In genomic region chr14:65881642-65882041, GRCh38 we compare ENCODE assay signal across 16 cellular contexts.
DNase-seq lines count a peak whose midpoint lies in the region; ATAC-seq, FAIRE-seq and TF ChIP-seq lines count a peak whose summit lies in the region.
"Had no signal": no experiment of that assay in that cellular context is flagged by ENCODE, and none has a peak within 500 bp of the region (broad histone marks: within the 10 kb centered on the region; RNA-seq: fewer than 3 reads in every experiment).

No MANE protein-coding gene starts in this region.

- H4K20me1 ChIP-seq in HepG2 (ENCODE audit: insufficient read depth, low read length) (no peaks in the 10 kb centered on the region), K562 (replicated peaks; ENCODE audit: control insufficient read depth, insufficient read depth, low read length) (no peaks in the 10 kb centered on the region)
- H4K20me1 ChIP-seq: BLaER1 had no signal

- CTCF ChIA-PET in HepG2 (lab: Yijun Ruan, JAX; ENCODE audit: low intra/inter-chr PET ratio, low total read pairs) = no interaction called here
- CTCF ChIA-PET in K562 (lab: Yijun Ruan, JAX; ENCODE audit: low intra/inter-chr PET ratio) = no interaction called here

- intact Hi-C loops in HepG2 (cut with micrococcal nuclease; ENCODE audit: unreplicated experiment) = no loop called here
- intact Hi-C loops in right lobe of liver (cut with DNase I) = no loop called here
- intact Hi-C loops in K562 (cut with micrococcal nuclease) = no loop called here

- no peak overlapping the region for H3K27ac ChIP-seq in HepG2 (ENCODE audit: extremely low read length, insufficient read depth, low read length)
- no peak overlapping the region for H3K27ac ChIP-seq in right lobe of liver
- no peak overlapping the region for H3K27ac ChIP-seq in K562 (ENCODE audit: extremely low read depth, low read depth, low read length)
- H3K27ac ChIP-seq: 22Rv1, BLaER1 had no signal

- TF ChIP-seq EP300 in HepG2 (IDR thresholded peaks at IDR 0.05; ENCODE audit: low read depth in 2 of 2, low read length in 2 of 2) (no peak), HepG2 (CRISPR knock-in tag; IDR thresholded peaks at IDR 0.05; ENCODE audit: borderline replicate concordance) (no peak), K562 (IDR thresholded peaks at IDR 0.05; ENCODE audit: low read length) (no peak)

- H3K9ac ChIP-seq in HepG2 (ENCODE audit: insufficient read depth, low read depth, low read length) = no peak overlapping the region
- no peak overlapping the region for H3K9ac ChIP-seq in K562 (ENCODE audit: insufficient read depth in 1 of 2, low read depth in 2 of 2, low read length in 2 of 2)
- H3K9ac ChIP-seq: BLaER1 had no signal

- FAIRE-seq in HepG2 (lab: Jason Lieb, UNC) (no peak), K562 (lab: Jason Lieb, UNC) (no peak)
- FAIRE-seq: H54 had no signal

- H2AFZ ChIP-seq in HepG2 (ENCODE audit: low read length) = no peak overlapping the region
- H2AFZ ChIP-seq in K562 (ENCODE audit: low read depth, low read length) = no peak overlapping the region
- H2AFZ ChIP-seq: GM23338 had no signal

- ATAC-seq in HepG2 (no peak), right lobe of liver (no peak), K562 (no peak)
- ATAC-seq: GM23338 had no signal

- H3K9me3 ChIP-seq in HepG2 (ENCODE audit: low read length) (peaks cover 5% of the 10 kb centered on the region; the same call in 1 of the 2 replicates), right lobe of liver (no peaks in the 10 kb centered on the region), K562 (replicated peaks; ENCODE audit: control insufficient read depth, insufficient read depth, low read depth, low read length) (no peaks in the 10 kb centered on the region)
- H3K9me3 ChIP-seq: BLaER1 had no signal

- TF ChIP-seq POLR2A in HepG2 (IDR thresholded peaks at IDR 0.05; ENCODE audit: insufficient read depth in 1 of 2, low read depth in 2 of 2, low read length in 2 of 2) (no peak), right lobe of liver (IDR thresholded peaks at IDR 0.05) (no peak), K562 (conservative IDR thresholded peaks at IDR 0.05) (no peak)

- peaks cover 11% of the 10 kb centered on the region for H3K27me3 Mint-ChIP-seq in T-helper 1 cell treated with Interleukin-12 subunit alpha and Interleukin-12 subunit beta and Interleukin-4 antibody, amounts not matched to agents 30 μg/mL and 1 μg/mL, for 36 hours (ENCODE audit: low read depth)
- H3K27me3 Mint-ChIP-seq: CD4-positive, alpha-beta memory T cell had no signal

- no peaks in the 10 kb centered on the region for H3K9me1 ChIP-seq in K562 (ENCODE audit: control insufficient read depth, insufficient read depth, low read length)

- peaks cover 31% of the 10 kb centered on the region for H3K9me3 Mint-ChIP-seq in T-helper 1 cell treated with Interleukin-12 subunit alpha and Interleukin-12 subunit beta and Interleukin-4 antibody, amounts not matched to agents 30 μg/mL and 1 μg/mL, for 36 hours
- H3K9me3 Mint-ChIP-seq: GM23338 had no signal

- H3K4me1 ChIP-seq in HepG2 (ENCODE audit: insufficient read depth, low read length) (no peaks in the 10 kb centered on the region), right lobe of liver (no peaks in the 10 kb centered on the region), K562 (replicated peaks in 1 of 2; ENCODE audit: control insufficient read depth in 2 of 2, insufficient read depth in 2 of 2, low read length in 2 of 2) (no peaks in the 10 kb centered on the region)
- H3K4me1 ChIP-seq: BLaER1 had no signal

- no peaks in the 10 kb centered on the region for H3K36me3 ChIP-seq in HepG2 (replicated peaks in 1 of 2; ENCODE audit: control insufficient read depth in 1 of 2, insufficient read depth in 2 of 2, low read length in 2 of 2)
- no peaks in the 10 kb centered on the region for H3K36me3 ChIP-seq in right lobe of liver
- no peaks in the 10 kb centered on the region for H3K36me3 ChIP-seq in K562 (ENCODE audit: control insufficient read depth, insufficient read depth, low read length)
- H3K36me3 ChIP-seq: BLaER1 had no signal

- H3K4me2 ChIP-seq in HepG2 (ENCODE audit: low read depth, low read length) (no peak overlapping the region), K562 (ENCODE audit: insufficient read depth, low read length) (no peak overlapping the region)
- H3K4me2 ChIP-seq: BLaER1, GM23338 had no signal

- H3K79me2 ChIP-seq in HepG2 (ENCODE audit: insufficient read depth, low read length) (no peaks in the 10 kb centered on the region), K562 (ENCODE audit: control insufficient read depth, insufficient read depth, low read length) (no peaks in the 10 kb centered on the region)

- TF ChIP-seq CTCF in HepG2 (CRISPR knock-in tag; IDR thresholded peaks at IDR 0.05) (no peak), right lobe of liver (IDR thresholded peaks at IDR 0.05) (no peak), K562 (IDR thresholded peaks at IDR 0.05 in 2 of 3, conservative IDR thresholded peaks at IDR 0.05 in 1 of 3; ENCODE audit: insufficient read depth in 2 of 3, low read depth in 1 of 3, low read length in 3 of 3) (no peak)

- POLR2A ChIA-PET in HepG2 (lab: Yijun Ruan, JAX) = no interaction called here
- POLR2A ChIA-PET in K562 (lab: Yijun Ruan, JAX) = no interaction called here

- DNase-seq in T-helper 1 cell = no peak
- DNase-seq in HepG2 (ENCODE audit: low spot score) = no peak
- no peak for DNase-seq in right lobe of liver
- no peak for DNase-seq in K562 (ENCODE audit: extremely low read depth in 1 of 4, low spot score in 3 of 4)
- DNase-seq in SW 1271 (lab: John Stamatoyannopoulos, UW) = no peak
- no peak for DNase-seq in NCI-H187 (lab: John Stamatoyannopoulos, UW)
- DNase-seq: CD4-positive, alpha-beta memory T cell; DMS79 treated with DMSO at 0.1 percent for 48 hours; GF-D8; HCEC 1CT had no signal

- no peak overlapping the region for H3K4me3 ChIP-seq in HepG2 (replicated peaks in 1 of 3; ENCODE audit: insufficient read depth in 1 of 3, low read depth in 2 of 3, low read length in 3 of 3)
- no peak overlapping the region for H3K4me3 ChIP-seq in right lobe of liver
- no peak overlapping the region for H3K4me3 ChIP-seq in K562
- H3K4me3 ChIP-seq: BLaER1, GM23338 had no signal

- BruUV-seq in HepG2 (replicated peaks; lab: Mats Ljungman, UMichigan) (no TSS peak), K562 (replicated peaks; lab: Mats Ljungman, UMichigan) (no TSS peak)

- TF ChIP-seq RAD21 in HepG2 (CRISPR knock-in tag; IDR thresholded peaks at IDR 0.05) = no peak
- no peak for TF ChIP-seq RAD21 in K562 (CRISPR knock-in tag; conservative IDR thresholded peaks at IDR 0.05 in 1 of 2, IDR thresholded peaks at IDR 0.05 in 1 of 2)

- in situ Hi-C loops in HepG2 (cut with HindIII; ENCODE audit: extremely low pct_ligation_motif_present, low pct_unique_long_range_greater_than_20kb) = no loop called here
- in situ Hi-C loops in K562 (cut with MboI) = no loop called here

- peak overlapping the region; percentile 35 for H3K27ac Mint-ChIP-seq in T-helper 1 cell treated with Interleukin-12 subunit alpha and Interleukin-12 subunit beta and Interleukin-4 antibody, amounts not matched to agents 30 μg/mL and 1 μg/mL, for 36 hours
- H3K27ac Mint-ChIP-seq: CD14-positive monocyte, GM23338 had no signal

- no peak overlapping the region for H3K4me3 Mint-ChIP-seq in T-helper 1 cell treated with Interleukin-12 subunit alpha and Interleukin-12 subunit beta and Interleukin-4 antibody, amounts not matched to agents 30 μg/mL and 1 μg/mL, for 36 hours
- H3K4me3 Mint-ChIP-seq: CD14-positive monocyte, GM23338 had no signal

- peaks cover 0 to 6% of the 10 kb centered on the region in 2 experiments; a peak in 1 of 5 replicates for H3K27me3 ChIP-seq in HepG2 (ENCODE audit: control insufficient read depth in 1 of 2, insufficient read depth in 2 of 2, low read length in 2 of 2)
- H3K27me3 ChIP-seq in right lobe of liver = no peaks in the 10 kb centered on the region
- H3K27me3 ChIP-seq in K562 (ENCODE audit: control insufficient read depth in 2 of 2, insufficient read depth in 2 of 2, low read length in 2 of 2) = 0 out of 5 replicates have a peak, but pooled peaks cover 0 to 4% of the 10 kb centered on the region in 2 experiments
- H3K27me3 ChIP-seq: BLaER1 had no signal

- peaks cover 44% of the 10 kb centered on the region for H3K4me1 Mint-ChIP-seq in T-helper 1 cell treated with Interleukin-12 subunit alpha and Interleukin-12 subunit beta and Interleukin-4 antibody, amounts not matched to agents 30 μg/mL and 1 μg/mL, for 36 hours (ENCODE audit: low read depth)
- H3K4me1 Mint-ChIP-seq: GM23338 had no signal

- peaks cover 27% of the 10 kb centered on the region for H3K36me3 Mint-ChIP-seq in T-helper 1 cell treated with Interleukin-12 subunit alpha and Interleukin-12 subunit beta and Interleukin-4 antibody, amounts not matched to agents 30 μg/mL and 1 μg/mL, for 36 hours (ENCODE audit: low read depth)
- H3K36me3 Mint-ChIP-seq: CD14-positive monocyte had no signal

TF ChIP-seq in HepG2, 621 proteins besides CTCF, POLR2A, EP300 and RAD21:
- TF ChIP-seq ZNF83 (CRISPR knock-in tag; IDR thresholded peaks at IDR 0.05; ENCODE audit: borderline replicate concordance) (no peak), GABPB1 (CRISPR knock-in tag; IDR thresholded peaks at IDR 0.05) (no peak), ZNF496 (CRISPR knock-in tag; IDR thresholded peaks at IDR 0.05; ENCODE audit: insufficient replicate concordance) (no peak), MAFF (IDR thresholded peaks at IDR 0.05; ENCODE audit: low read depth, low read length) (peak; percentile 29; the same call in 1 of the 2 replicates), MAFK (conservative IDR thresholded peaks at IDR 0.05 in 1 of 2, IDR thresholded peaks at IDR 0.05 in 1 of 2; ENCODE audit: low read length in 2 of 2) (peak; percentile 14 to 67; a peak in 2 of 4 replicates), CENPX (CRISPR knock-in tag; IDR thresholded peaks at IDR 0.05) (no peak)

TF ChIP-seq in K562, 482 proteins besides CTCF, POLR2A, EP300 and RAD21:
- TF ChIP-seq C11orf30 (IDR thresholded peaks at IDR 0.05; ENCODE audit: low read depth) = peak; percentile 50; the same call in 1 of the 2 replicates
- TF ChIP-seq CAMTA2 (CRISPR knock-in tag; conservative IDR thresholded peaks at IDR 0.05) = no peak
- peak; percentile 73 for TF ChIP-seq ZNF316 (IDR thresholded peaks at IDR 0.05)
- TF ChIP-seq ZNF263 (CRISPR knock-in tag; IDR thresholded peaks at IDR 0.05; ENCODE audit: borderline replicate concordance) = no peak
- no peak for TF ChIP-seq TRIM24 (IDR thresholded peaks at IDR 0.05)
- TF ChIP-seq FOXK2 (conservative IDR thresholded peaks at IDR 0.05 in 1 of 2, IDR thresholded peaks at IDR 0.05 in 1 of 2; ENCODE audit: low read depth in 2 of 2) = no peak
